8 cellular contexts compared by ENCODE assay signal in genomic region chr17:78774456-78774855, GRCh38. TPM values are rescaled to one million over a fixed set of nuclear protein-coding genes. Genes with fewer than 3 reads are reported as not detected.
A peak's percentile ranks its signal among the peaks of the same experiment; 100 is the strongest.
DNase-seq lines count a peak whose midpoint lies in the region; ATAC-seq and TF ChIP-seq lines count a peak whose summit lies in the region.

No MANE protein-coding gene starts in this region.

- H3K9me3 ChIP-seq in right lobe of liver = no peaks in the 10 kb centered on the region
- no peaks in the 10 kb centered on the region for H3K9me3 ChIP-seq in tibial artery

- 57% methylated on average over 2 of the region's 2 CpGs for WGBS in right lobe of liver (ENCODE audit: insufficient coverage, low coverage, low lambda C conversion rate, missing lambda C conversion rate)

- H3K27me3 Mint-ChIP-seq in activated T-helper 17 cell treated with anti-CD3 and anti-CD28 coated beads, Interleukin-2, amount 50 U/mL, for 72 hours = no peaks in the 10 kb centered on the region

- no peaks in the 10 kb centered on the region for H3K27me3 ChIP-seq in right lobe of liver
- H3K27me3 ChIP-seq in tibial artery = no peaks in the 10 kb centered on the region

- H3K4me3 ChIP-seq in right lobe of liver = no peak overlapping the region
- H3K4me3 ChIP-seq in tibial artery = no peak overlapping the region

- H3K9me3 Mint-ChIP-seq in activated T-helper 17 cell treated with anti-CD3 and anti-CD28 coated beads, Interleukin-2, amount 50 U/mL, for 72 hours = no peaks in the 10 kb centered on the region

- H3K4me1 Mint-ChIP-seq in activated T-helper 17 cell treated with anti-CD3 and anti-CD28 coated beads, Interleukin-2, amount 50 U/mL, for 72 hours = peaks cover 20% of the 10 kb centered on the region

- no peaks in the 10 kb centered on the region for H3K36me3 ChIP-seq in right lobe of liver
- H3K36me3 ChIP-seq in tibial artery = no peaks in the 10 kb centered on the region

- intact Hi-C loops in right lobe of liver (cut with DNase I) (no loop called here), tibial artery (cut with DNase I; ENCODE audit: low total_unique reads) (no loop called here)

- peak overlapping the region; percentile 94 for H3K4me3 Mint-ChIP-seq in activated T-helper 17 cell treated with anti-CD3 and anti-CD28 coated beads, Interleukin-2, amount 50 U/mL, for 72 hours

- H3K27ac ChIP-seq in right lobe of liver (peak overlapping the region in 2 of 3 donors; percentile 36 to 49), tibial artery (peak overlapping the region; percentile 29 to 48)

- peak overlapping the region; percentile 99 for H3K27ac Mint-ChIP-seq in activated T-helper 17 cell treated with anti-CD3 and anti-CD28 coated beads, Interleukin-2, amount 50 U/mL, for 72 hours

- TF ChIP-seq CTCF in right lobe of liver (IDR thresholded peaks at IDR 0.05) = no peak
- TF ChIP-seq CTCF in tibial artery (IDR thresholded peaks at IDR 0.05) = no peak

- peak; percentile 73 for DNase-seq in activated effector memory CD4-positive, alpha-beta T cell treated with anti-CD3 and anti-CD28 coated beads, Interleukin-2, amount 50 U/mL, for 16 hours
- no peak for DNase-seq in activated effector memory CD4-positive, alpha-beta T cell treated with Interleukin-2 at 50 U/mL for 16 hours
- DNase-seq in right lobe of liver (peak in 2 of 3 donors; percentile 22 to 27), tibial artery (no peak), EL (no peak), NCI-H2081 (lab: John Stamatoyannopoulos, UW) (no peak)

- H3K4me1 ChIP-seq in right lobe of liver = peaks cover 0 to 47% (median 8%) of the 10 kb centered on the region in 4 donors
- peaks cover 0 to under 1% (median 0%) of the 10 kb centered on the region in 4 donors for H3K4me1 ChIP-seq in tibial artery

- TF ChIP-seq POLR2A in right lobe of liver (IDR thresholded peaks at IDR 0.05) = no peak

- ATAC-seq in activated T-helper 17 cell treated with anti-CD3 and anti-CD28 coated beads, Interleukin-2, amount 50 U/mL, for 72 hours (replicated peaks) = peak; percentile 12
- peak in 1 of 4 donors; percentile 16 for ATAC-seq in right lobe of liver
- no peak for ATAC-seq in GM18520 (IDR thresholded peaks at IDR 0.05; ENCODE audit: unreplicated experiment)

- H3K36me3 Mint-ChIP-seq in activated T-helper 17 cell treated with anti-CD3 and anti-CD28 coated beads, Interleukin-2, amount 50 U/mL, for 72 hours (ENCODE audit: low read depth) = peaks cover 81% of the 10 kb centered on the region

RNA-seq across cellular contexts. Expression of gene CYTH1, which starts 7.6 kb away (rescaled TPM):
- total RNA-seq in activated T-helper 17 cell treated with anti-CD3 and anti-CD28 coated beads, Interleukin-2, amount 50 U/mL, for 72 hours = 100 to 1,000 TPM; 173 to 195 TPM
- 10 to 100 TPM; 14.8 to 46.2 (median 28.8) TPM for total RNA-seq in right lobe of liver

Comparison
In these comparisons a context has a peak if more than half of its experiments do, and no peak if none do; other contexts are left out.
1. DNase-seq: peak in activated effector memory CD4-positive, alpha-beta T cell treated with anti-CD3 and anti-CD28 coated beads, Interleukin-2, amount 50 U/mL, for 16 hours (single experiment) and right lobe of liver (2 of 3); none in activated effector memory CD4-positive, alpha-beta T cell treated with Interleukin-2 at 50 U/mL for 16 hours (single experiment), tibial artery (0 of 2), EL (single experiment) and NCI-H2081 (0 of 2).